In genomic region chr6:127554435-127555006, GRCh38 we compare ENCODE assay signal across 9 cellular contexts. TPM values are rescaled to one million over a fixed set of nuclear protein-coding genes. Genes with fewer than 3 reads are reported as not detected.
DNase-seq lines count a peak whose midpoint lies in the region; ATAC-seq and TF ChIP-seq lines count a peak whose summit lies in the region.
"Had no signal": no experiment of that assay in that cellular context is flagged by ENCODE, and none has a peak within 500 bp of the region (broad histone marks: within the 10 kb centered on the region; RNA-seq: fewer than 3 reads in every experiment).

No MANE protein-coding gene starts in this region.

- no peak for ATAC-seq in omental fat pad (ENCODE audit: low FRiP score)

- intact Hi-C loops in MCF 10A (cut with micrococcal nuclease) = loop anchor here (1.0 kb wide), 2 partner anchors 88 to 136 kb away; no protein-coding TSS in a partner anchor
- intact Hi-C loops in breast epithelium (cut with DNase I; ENCODE audit: low total_unique reads) = no loop called here
- intact Hi-C loops in CD14-positive monocyte (cut with micrococcal nuclease) = no loop called here

- DNase-seq in MCF 10A (ENCODE audit: unreplicated experiment) (peak; percentile 69), breast epithelium (ENCODE audit: low spot score in 2 of 2) (no peak), HFFc6 (peak; percentile 33), NCI-H2171 (lab: John Stamatoyannopoulos, UW) (peak; percentile 36), amniotic epithelial cell (ENCODE audit: low read depth) (peak; percentile 41), midbrain (lab: John Stamatoyannopoulos, UW) (peak; percentile 5), CD14-positive monocyte (ENCODE audit: low spot score) (no peak), omental fat pad (ENCODE audit: low spot score) (no peak)

- no peak for TF ChIP-seq POLR2A in breast epithelium (IDR thresholded peaks at IDR 0.05)

- peaks cover 6% of the 10 kb centered on the region for H3K4me1 Mint-ChIP-seq in MCF 10A (ENCODE audit: insufficient read depth, unreplicated experiment)
- peaks cover 13% of the 10 kb centered on the region for H3K4me1 Mint-ChIP-seq in HFFc6 (ENCODE audit: low read depth)
- H3K4me1 Mint-ChIP-seq in CD14-positive monocyte = no peaks in the 10 kb centered on the region

- H3K4me3 ChIP-seq in breast epithelium = no peak overlapping the region
- H3K4me3 ChIP-seq: adrenal gland had no signal

- H3K27ac Mint-ChIP-seq in MCF 10A (ENCODE audit: low read depth, unreplicated experiment) = no peak overlapping the region
- no peak overlapping the region for H3K27ac Mint-ChIP-seq in HFFc6
- H3K27ac Mint-ChIP-seq in CD14-positive monocyte = no peak overlapping the region

- H3K9me3 Mint-ChIP-seq in MCF 10A (ENCODE audit: unreplicated experiment) (no peaks in the 10 kb centered on the region), HFFc6 (no peaks in the 10 kb centered on the region), CD14-positive monocyte (peaks cover 0 to 5% (median 0%) of the 10 kb centered on the region in 7 donors)

- H3K4me3 Mint-ChIP-seq in MCF 10A (ENCODE audit: unreplicated experiment) = no peak overlapping the region
- H3K4me3 Mint-ChIP-seq in HFFc6 = no peak overlapping the region
- no peak overlapping the region for H3K4me3 Mint-ChIP-seq in CD14-positive monocyte

- CTCF ChIA-PET in MCF 10A (lab: Yijun Ruan, JAX) = interaction anchor here (0.6 to 4.5 kb wide), 9 partner anchors 10 to 304 kb away, joined by 3 to 53 read pairs (median 4); no protein-coding TSS in a partner anchor

- no peaks in the 10 kb centered on the region for H3K36me3 ChIP-seq in breast epithelium
- H3K36me3 ChIP-seq: adrenal gland had no signal

- POLR2A ChIA-PET in MCF 10A (lab: Yijun Ruan, JAX) = no interaction called here

- H3K4me1 ChIP-seq in breast epithelium = no peaks in the 10 kb centered on the region
- H3K4me1 ChIP-seq: adrenal gland had no signal

- TF ChIP-seq CTCF in MCF 10A (IDR thresholded peaks at IDR 0.05; ENCODE audit: unreplicated experiment) = peak; percentile 47
- TF ChIP-seq CTCF in breast epithelium (IDR thresholded peaks at IDR 0.05) = no peak
- peak; percentile 72; the same call in 1 of the 2 replicates for TF ChIP-seq CTCF in HFFc6 (IDR thresholded peaks at IDR 0.05)
- no peak for TF ChIP-seq CTCF in CD14-positive monocyte (IDR thresholded peaks at IDR 0.05)
- no peak for TF ChIP-seq CTCF in omental fat pad (IDR thresholded peaks at IDR 0.05)

- H3K27ac ChIP-seq in breast epithelium = no peak overlapping the region
- H3K27ac ChIP-seq: adrenal gland had no signal

- no peaks in the 10 kb centered on the region for H3K9me3 ChIP-seq in breast epithelium
- H3K9me3 ChIP-seq: adrenal gland had no signal

- H3K27me3 Mint-ChIP-seq in MCF 10A (ENCODE audit: insufficient read depth, unreplicated experiment) (peaks cover 10% of the 10 kb centered on the region), HFFc6 (ENCODE audit: insufficient read depth) (peaks cover 6% of the 10 kb centered on the region), CD14-positive monocyte (ENCODE audit: low read depth in 3 of 3) (peaks cover 0 to 16% (median 13%) of the 10 kb centered on the region in 3 donors)

- no peaks in the 10 kb centered on the region for H3K27me3 ChIP-seq in breast epithelium

- no peaks in the 10 kb centered on the region for H3K36me3 Mint-ChIP-seq in MCF 10A (ENCODE audit: insufficient read depth, unreplicated experiment)
- no peaks in the 10 kb centered on the region for H3K36me3 Mint-ChIP-seq in HFFc6 (ENCODE audit: low read depth)
- no peaks in the 10 kb centered on the region for H3K36me3 Mint-ChIP-seq in CD14-positive monocyte

- BruUV-seq in MCF 10A (replicated peaks; lab: Mats Ljungman, UMichigan) = no TSS peak

RNA-seq across cellular contexts. Expression of gene C6orf58, which starts 22.5 kb away (rescaled TPM):
- total RNA-seq in MCF 10A (2022) = not detected in 2 replicates
- total RNA-seq in breast epithelium = under 1 TPM in 2 of 3 donors, not detected in 1; 0.44 to 0.66 TPM
- under 1 TPM in 1 of 6 experiments, not detected in 5; 0.27 TPM for total RNA-seq in HFFc6 (2021; fragmentation: NEBNext Ultra II Directional; extraction: Animal tissue kit (Norgen Biotek cat#: 25700))
- not detected for polyA plus RNA-seq in CD14-positive monocyte
- total RNA-seq in omental fat pad = not detected
- total RNA-seq: adrenal gland had no signal
- polyA plus RNA-seq: adrenal gland had no signal

Comparison
In these comparisons a context has a peak if more than half of its experiments do, and no peak if none do; other contexts are left out.
1. DNase-seq: peak in MCF 10A (single experiment), HFFc6 (single experiment), NCI-H2171 (single experiment), amniotic epithelial cell (single experiment) and midbrain (single experiment); none in breast epithelium (0 of 2), CD14-positive monocyte (single experiment) and omental fat pad (single experiment).
2. CTCF ChIP-seq: peak in MCF 10A (single experiment) and HFFc6 (single experiment); none in breast epithelium (0 of 3), CD14-positive monocyte (single experiment) and omental fat pad (0 of 3).